32 cellular contexts compared by ENCODE assay signal in the genomic region with DNA sequence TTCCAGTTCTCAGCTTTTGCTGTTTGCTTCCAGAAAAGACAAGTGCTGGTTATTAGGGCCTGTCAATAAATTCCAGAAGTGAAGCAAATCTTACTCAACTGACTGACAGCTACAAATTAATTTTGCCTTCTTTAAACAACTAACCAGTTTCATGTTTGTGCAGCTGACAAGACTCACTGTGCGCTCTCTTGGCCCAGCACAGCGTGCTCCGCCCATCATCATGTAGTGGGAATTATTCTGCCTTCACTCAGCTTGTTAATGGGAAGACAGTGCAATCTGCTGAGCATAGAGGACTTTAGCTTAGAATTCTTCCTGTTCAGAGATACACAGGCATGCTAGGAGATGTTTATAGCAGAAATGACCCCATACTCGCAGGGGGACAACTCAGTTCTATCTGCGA.
"Had no signal": no experiment of that assay in that cellular context is flagged by ENCODE, and none has a peak within 500 bp of the region (broad histone marks: within the 10 kb centered on the region; RNA-seq: fewer than 3 reads in every experiment).

No MANE protein-coding gene starts in this region.

- ATAC-seq: activated CD8-positive, alpha-beta T cell treated with anti-CD3 and anti-CD28 coated beads for 36 hours; activated naive CD4-positive, alpha-beta T cell treated with anti-CD3 and anti-CD28 coated beads, Interleukin-2, amount 50 U/mL, for 72 hours; activated T-cell treated with anti-CD3 and anti-CD28 coated beads, Interleukin-2, amount 50 U/mL, for 4 hours; activated T-cell treated with anti-CD3 and anti-CD28 coated beads, Interleukin-2, amount 50 U/mL, for 72 hours; activated T-helper 17 cell treated with anti-CD3 and anti-CD28 coated beads, Interleukin-2, amount 50 U/mL, for 72 hours; body of pancreas had no signal

- DNase-seq: activated B cell treated with CpG ODN at 0.5 μM for 24 hours; activated CD4-positive, alpha-beta memory T cell treated with anti-CD3 and anti-CD28 coated beads for 36 hours; activated CD4-positive, alpha-beta T cell treated with anti-CD3 and anti-CD28 coated beads for 4 hours; activated CD4-positive, alpha-beta T cell treated with anti-CD3 and anti-CD28 coated beads, Interleukin-2, amount 10 ng/mL, durations not matched to agents 24 days and 14 days; activated CD4-positive, alpha-beta T cell treated with anti-CD3 and anti-CD28 coated beads, Interleukin-2, amount 50 U/mL, for 1 hour; activated CD4-positive, alpha-beta T cell treated with anti-CD3 and anti-CD28 coated beads, Interleukin-2, amount 50 U/mL, for 4 hours; activated CD4-positive, CD25-positive, alpha-beta regulatory T cell treated with anti-CD3 and anti-CD28 coated beads, Interleukin-2, amount 50 U/mL, for 72 hours; activated CD8-positive, alpha-beta memory T cell treated with anti-CD3 and anti-CD28 coated beads, Interleukin-2, amount 50 U/mL, for 4 hours; activated CD8-positive, alpha-beta T cell treated with anti-CD3 and anti-CD28 coated beads for 36 hours; activated effector memory CD4-positive, alpha-beta T cell treated with anti-CD3 and anti-CD28 coated beads, Interleukin-2, amount 50 U/mL, for 16 hours; activated gamma-delta T cell treated with Interleukin-2 at 50 U/mL for 16 hours; activated naive CD4-positive, alpha-beta T cell; activated naive CD4-positive, alpha-beta T cell treated with anti-CD3 and anti-CD28 coated beads for 36 hours; activated naive CD4-positive, alpha-beta T cell treated with anti-CD3 and anti-CD28 coated beads, Interleukin-2, amount 50 U/mL, for 16 hours; activated naive CD8-positive, alpha-beta T cell treated with anti-CD3 and anti-CD28 coated beads for 36 hours; activated T-cell treated with anti-CD3 and anti-CD28 coated beads for 4 hours; activated T-cell treated with anti-CD3 and anti-CD28 coated beads, Interleukin-2, amount 50 U/mL, for 1 hour; activated T-cell treated with anti-CD3 and anti-CD28 coated beads, Interleukin-2, amount 50 U/mL, for 4 hours; activated T-cell treated with anti-CD3 and anti-CD28 coated beads, Interleukin-2, amount 50 U/mL, for 72 hours; adrenal gland; amniotic stem cell; aorta; body of pancreas; brain microvascular endothelial cell; central memory CD4-positive, alpha-beta T cell; T-helper 1 cell; T-helper 2 cell; T-helper 9 cell had no signal

- FAIRE-seq: astrocyte, TTC549 had no signal
